In genomic region chr11:15621565-15621964, GRCh38 we compare ENCODE assay signal across 31 cellular contexts.
"Had no signal": no experiment of that assay in that cellular context is flagged by ENCODE, and none has a peak within 500 bp of the region (broad histone marks: within the 10 kb centered on the region; RNA-seq: fewer than 3 reads in every experiment).

No MANE protein-coding gene starts in this region.

- H3K27ac Mint-ChIP-seq: activated naive CD4-positive, alpha-beta T cell treated with anti-CD3 and anti-CD28 coated beads for 36 hours; activated naive CD8-positive, alpha-beta T cell treated with anti-CD3 and anti-CD28 coated beads, Interleukin-2, amount 10 ng/mL, durations not matched to agents 7 days and 5 days; effector memory CD8-positive, alpha-beta T cell; mesothelial cell of epicardium; naive thymus-derived CD4-positive, alpha-beta T cell; T-helper 1 cell treated with Interleukin-12 subunit alpha and Interleukin-12 subunit beta and Interleukin-4 antibody, amounts not matched to agents 30 μg/mL and 1 μg/mL, for 36 hours had no signal

- H3K4me3 Mint-ChIP-seq: activated naive CD4-positive, alpha-beta T cell treated with anti-CD3 and anti-CD28 coated beads for 36 hours; activated naive CD8-positive, alpha-beta T cell treated with anti-CD3 and anti-CD28 coated beads, Interleukin-2, amount 10 ng/mL, durations not matched to agents 7 days and 5 days; effector memory CD8-positive, alpha-beta T cell; mesothelial cell of epicardium; naive thymus-derived CD4-positive, alpha-beta T cell; neural crest cell; T-helper 1 cell treated with Interleukin-12 subunit alpha and Interleukin-12 subunit beta and Interleukin-4 antibody, amounts not matched to agents 30 μg/mL and 1 μg/mL, for 36 hours had no signal

- H3K27me3 ChIP-seq: right atrium auricular region, suprapubic skin, tibial artery had no signal

- H3K27ac ChIP-seq: left ventricle myocardium inferior, parathyroid adenoma, right atrium auricular region, suprapubic skin, tibial artery had no signal

- H3K36me3 Mint-ChIP-seq: activated naive CD8-positive, alpha-beta T cell treated with anti-CD3 and anti-CD28 coated beads, Interleukin-2, amount 10 ng/mL, durations not matched to agents 7 days and 5 days; mesothelial cell of epicardium; naive thymus-derived CD4-positive, alpha-beta T cell had no signal

- H2AFZ ChIP-seq: parathyroid adenoma had no signal

- H3K9me3 ChIP-seq: left ventricle myocardium inferior, right atrium auricular region, spleen, suprapubic skin, tibial artery had no signal

- H3K36me3 ChIP-seq: left ventricle myocardium inferior, right atrium auricular region, spleen, suprapubic skin, tibial artery had no signal

- H3K79me2 ChIP-seq: parathyroid adenoma had no signal

- H3K4me1 Mint-ChIP-seq: activated naive CD8-positive, alpha-beta T cell treated with anti-CD3 and anti-CD28 coated beads, Interleukin-2, amount 10 ng/mL, durations not matched to agents 7 days and 5 days; mesothelial cell of epicardium; naive thymus-derived CD4-positive, alpha-beta T cell; neural crest cell had no signal

- H3K4me1 ChIP-seq: left ventricle myocardium inferior, parathyroid adenoma, right atrium auricular region, spleen, suprapubic skin, tibial artery had no signal

- FAIRE-seq: astrocyte, endothelial cell of umbilical vein, TTC549 had no signal

- H3K9me3 Mint-ChIP-seq: activated naive CD4-positive, alpha-beta T cell treated with anti-CD3 and anti-CD28 coated beads for 36 hours; activated naive CD8-positive, alpha-beta T cell treated with anti-CD3 and anti-CD28 coated beads, Interleukin-2, amount 10 ng/mL, durations not matched to agents 7 days and 5 days; mesothelial cell of epicardium; neural crest cell; T-helper 1 cell treated with Interleukin-12 subunit alpha and Interleukin-12 subunit beta and Interleukin-4 antibody, amounts not matched to agents 30 μg/mL and 1 μg/mL, for 36 hours had no signal

- ATAC-seq: activated CD4-positive, CD25-positive, alpha-beta regulatory T cell treated with anti-CD3 and anti-CD28 coated beads, Interleukin-2, amount 50 U/mL, for 24 hours; effector memory CD8-positive, alpha-beta T cell; naive thymus-derived CD4-positive, alpha-beta T cell had no signal

- DNase-seq: activated CD4-positive, alpha-beta T cell treated with anti-CD3 and anti-CD28 coated beads for 48 hours; activated CD4-positive, alpha-beta T cell treated with anti-CD3 and anti-CD28 coated beads, Interleukin-2, amount 50 U/mL, for 48 hours; activated CD8-positive, alpha-beta memory T cell treated with anti-CD3 and anti-CD28 coated beads for 24 hours; activated effector memory CD4-positive, alpha-beta T cell treated with Interleukin-2 at 50 U/mL for 16 hours; activated naive CD4-positive, alpha-beta T cell treated with anti-CD3 and anti-CD28 coated beads for 36 hours; activated naive CD8-positive, alpha-beta T cell treated with anti-CD3 and anti-CD28 coated beads, Interleukin-2, amount 10 ng/mL, durations not matched to agents 7 days and 5 days; amniotic stem cell; caudate nucleus; cortex of kidney; effector memory CD8-positive, alpha-beta T cell; foreskin fibroblast; head of caudate nucleus; kidney glomerular epithelial cell; left ventricle myocardium inferior; naive thymus-derived CD4-positive, alpha-beta T cell; occipital lobe; spleen; stimulated activated naive CD4-positive, alpha-beta T cell; SW 1271; T-helper 9 cell; tibial artery had no signal

- H3K4me3 ChIP-seq: left ventricle myocardium inferior, right atrium auricular region, spleen, suprapubic skin, tibial artery had no signal

- H3K9ac ChIP-seq: parathyroid adenoma had no signal

- H3K27me3 Mint-ChIP-seq: activated naive CD8-positive, alpha-beta T cell treated with anti-CD3 and anti-CD28 coated beads, Interleukin-2, amount 10 ng/mL, durations not matched to agents 7 days and 5 days; effector memory CD8-positive, alpha-beta T cell had no signal
